In genomic region chr19:42251572-42251990, GRCh38 we compare ENCODE assay signal across 9 cellular contexts. TPM values are rescaled to one million over a fixed set of nuclear protein-coding genes. Genes with fewer than 3 reads are reported as not detected.
DNase-seq lines count a peak whose midpoint lies in the region; ATAC-seq and TF ChIP-seq lines count a peak whose summit lies in the region.
"Had no signal": no experiment of that assay in that cellular context is flagged by ENCODE, and none has a peak within 500 bp of the region (broad histone marks: within the 10 kb centered on the region; RNA-seq: fewer than 3 reads in every experiment).

No MANE protein-coding gene starts in this region.

- no peak for TF ChIP-seq POLR2A in gastrocnemius medialis (IDR thresholded peaks at IDR 0.05)

- peaks cover 13% of the 10 kb centered on the region for H3K36me3 Mint-ChIP-seq in activated B cell treated with CpG ODN at 0.5 μM for 24 hours (ENCODE audit: low read depth)

- H3K4me2 ChIP-seq in DOHH2 (ENCODE audit: low read length): peak overlapping the region; percentile 30; the same call in 1 of the 2 replicates

- H3K4me3 ChIP-seq in DOHH2 (ENCODE audit: low read length) (peak overlapping the region; percentile 11; the same call in 1 of the 2 replicates), gastrocnemius medialis (peak overlapping the region in 1 of 4 donors; percentile 5)

- H3K4me1 ChIP-seq in DOHH2 (ENCODE audit: control insufficient read depth, low read length): peaks cover 29% of the 10 kb centered on the region
- H3K4me1 ChIP-seq in foreskin keratinocyte: no peaks in the 10 kb centered on the region
- peaks cover 25 to 31% of the 10 kb centered on the region in 2 donors for H3K4me1 ChIP-seq in gastrocnemius medialis

- no peak for DNase-seq in activated B cell treated with CpG ODN at 0.5 μM for 24 hours
- DNase-seq in foreskin keratinocyte: peak in 1 of 2 donors; percentile 44
- no peak for DNase-seq in gastrocnemius medialis
- DNase-seq in T-helper 9 cell: no peak
- DNase-seq in DMS79 (lab: John Stamatoyannopoulos, UW): no peak
- DNase-seq in SHP77 (lab: John Stamatoyannopoulos, UW): no peak
- DNase-seq in RKO (ENCODE audit: low spot score): no peak
- DNase-seq: activated CD4-positive, alpha-beta T cell treated with anti-CD3 and anti-CD28 coated beads, Interleukin-2, amount 50 U/mL, for 4 hours had no signal

- peak overlapping the region; percentile 12 for H3K27ac Mint-ChIP-seq in activated B cell treated with CpG ODN at 0.5 μM for 24 hours

- TF ChIP-seq CTCF in DOHH2 (IDR thresholded peaks at IDR 0.05; ENCODE audit: low read depth, low read length, poor library complexity, severe bottlenecking) (no peak), activated B cell treated with CpG ODN at 0.5 μM for 24 hours (IDR thresholded peaks at IDR 0.05) (no peak), foreskin keratinocyte (conservative IDR thresholded peaks at IDR 0.05) (no peak), gastrocnemius medialis (IDR thresholded peaks at IDR 0.05 in 4 of 5, conservative IDR thresholded peaks at IDR 0.05 in 1 of 5) (no peak)

- H3K36me3 ChIP-seq in DOHH2 (ENCODE audit: control insufficient read depth, low read length) (peaks cover 54% of the 10 kb centered on the region), gastrocnemius medialis (no peaks in the 10 kb centered on the region)

- ATAC-seq in activated B cell treated with CpG ODN at 0.5 μM for 24 hours (ENCODE audit: low read depth) (no peak), foreskin keratinocyte (no peak), gastrocnemius medialis (no peak)

- H4K20me1 ChIP-seq in DOHH2 (ENCODE audit: control insufficient read depth, insufficient read depth, low read depth, low read length): no peaks in the 10 kb centered on the region; the same call in 1 of the 2 replicates

- H3K9me3 ChIP-seq in DOHH2 (ENCODE audit: control insufficient read depth, insufficient read depth, low read length): no peaks in the 10 kb centered on the region
- no peaks in the 10 kb centered on the region for H3K9me3 ChIP-seq in gastrocnemius medialis

- in situ Hi-C loops in gastrocnemius medialis (cut with MboI; ENCODE audit: low sequenced_read_pairs in 4 of 4): no loop called here

- intact Hi-C loops in activated B cell treated with CpG ODN at 0.5 μM for 24 hours (cut with micrococcal nuclease): no loop called here
- intact Hi-C loops in gastrocnemius medialis (cut with DNase I; ENCODE audit: low total_unique reads): no loop called here

- POLR2A ChIA-PET in activated B cell treated with CpG ODN at 0.5 μM for 24 hours (lab: Charles Lee): interaction anchor here (0.5 to 3.9 kb wide), 7 partner anchors 9 to 138 kb away, joined by 3 to 19 read pairs (median 5); partner anchors contain the start of genes CIC, GSK3A, PAFAH1B3 and PRR19

- peaks cover 52% of the 10 kb centered on the region for H3K79me2 ChIP-seq in DOHH2 (ENCODE audit: control insufficient read depth, low read length)

- H3K9me3 Mint-ChIP-seq in activated B cell treated with CpG ODN at 0.5 μM for 24 hours: no peaks in the 10 kb centered on the region

- peaks cover 6% of the 10 kb centered on the region for H3K27me3 ChIP-seq in DOHH2 (ENCODE audit: control insufficient read depth, low read length)
- H3K27me3 ChIP-seq in foreskin keratinocyte: no peaks in the 10 kb centered on the region
- H3K27me3 ChIP-seq in gastrocnemius medialis: peaks cover 12 to 33% (median 32%) of the 10 kb centered on the region in 3 donors

- peaks cover 3% of the 10 kb centered on the region for H3K27me3 Mint-ChIP-seq in activated B cell treated with CpG ODN at 0.5 μM for 24 hours

- no peaks in the 10 kb centered on the region for H3K9me2 ChIP-seq in DOHH2 (replicated peaks; ENCODE audit: control insufficient read depth, low read length)

- H3K27ac ChIP-seq in DOHH2 (ENCODE audit: low read depth, low read length): no peak overlapping the region
- peak overlapping the region; percentile 61 for H3K27ac ChIP-seq in foreskin keratinocyte
- peak overlapping the region; percentile 91 to 94 (median 92) for H3K27ac ChIP-seq in gastrocnemius medialis

- CTCF ChIA-PET in activated B cell treated with CpG ODN at 0.5 μM for 24 hours (lab: Charles Lee): no interaction called here

- peaks cover 29% of the 10 kb centered on the region for H3K4me1 Mint-ChIP-seq in activated B cell treated with CpG ODN at 0.5 μM for 24 hours

- peak overlapping the region; percentile 80 for H3K4me3 Mint-ChIP-seq in activated B cell treated with CpG ODN at 0.5 μM for 24 hours

- H3F3A ChIP-seq in DOHH2 (ENCODE audit: control insufficient read depth, insufficient read depth): peaks cover under 1% of the 10 kb centered on the region; the same call in 1 of the 2 replicates

RNA-seq across cellular contexts. Expression of gene ERF, which starts 3.3 kb away (rescaled TPM):
- total RNA-seq in activated B cell treated with CpG ODN at 0.5 μM for 24 hours (47.9 and 48.1 TPM in 2 replicates), foreskin keratinocyte (83.9 and 91.9 TPM in 2 replicates), gastrocnemius medialis (10 to 100 TPM; 14.0 to 26.7 (median 14.8) TPM)
- polyA plus RNA-seq in foreskin keratinocyte: 87.6 and 96.7 TPM in 2 replicates

RNA-seq across cellular contexts. Expression of gene GSK3A, which starts 9.2 kb away (rescaled TPM):
- total RNA-seq in activated B cell treated with CpG ODN at 0.5 μM for 24 hours (38.2 and 38.6 TPM in 2 replicates), foreskin keratinocyte (37.2 and 42.6 TPM in 2 replicates), gastrocnemius medialis (10 to 100 TPM; 24.2 to 48.0 (median 40.1) TPM)
- polyA plus RNA-seq in foreskin keratinocyte: 66.2 and 69.5 TPM in 2 replicates

RNA-seq across cellular contexts. Expression of gene CIC, which starts 17.5 kb away (rescaled TPM):
- total RNA-seq in activated B cell treated with CpG ODN at 0.5 μM for 24 hours (85.4 and 96.5 TPM in 2 replicates), foreskin keratinocyte (37.4 and 40.7 TPM in 2 replicates), gastrocnemius medialis (10 to 100 TPM; 15.2 to 52.2 (median 41.5) TPM)
- polyA plus RNA-seq in foreskin keratinocyte: 32.2 and 36.1 TPM in 2 replicates

RNA-seq across cellular contexts. Expression of gene ZNF526, which starts 31.5 kb away (rescaled TPM):
- total RNA-seq in activated B cell treated with CpG ODN at 0.5 μM for 24 hours (19.6 and 22.7 TPM in 2 replicates), foreskin keratinocyte (13.5 and 15.1 TPM in 2 replicates), gastrocnemius medialis (1 to 10 TPM; 3.3 to 5.8 (median 4.9) TPM)
- 7.2 and 7.5 TPM in 2 replicates for polyA plus RNA-seq in foreskin keratinocyte

RNA-seq across cellular contexts. Expression of gene DEDD2, which starts 34.1 kb away (rescaled TPM):
- 26.1 and 29.0 TPM in 2 replicates for total RNA-seq in activated B cell treated with CpG ODN at 0.5 μM for 24 hours
- total RNA-seq in foreskin keratinocyte: 33.2 and 35.1 TPM in 2 replicates
- 35.4 and 40.6 TPM in 2 replicates for polyA plus RNA-seq in foreskin keratinocyte
- total RNA-seq in gastrocnemius medialis: 10 to 100 TPM; 22.5 to 33.6 (median 29.2) TPM
